Comparison of ENCODE assay signal across 8 cellular contexts in genomic region chr17:61635913-61636432, GRCh38. TPM values are rescaled to one million over a fixed set of nuclear protein-coding genes. Genes with fewer than 3 reads are reported as not detected.
A peak's percentile ranks its signal among the peaks of the same experiment; 100 is the strongest.
DNase-seq lines count a peak whose midpoint lies in the region; ATAC-seq and TF ChIP-seq lines count a peak whose summit lies in the region.

No MANE protein-coding gene starts in this region.

- no peak overlapping the region for H3K4me3 ChIP-seq in fibroblast of villous mesenchyme (ENCODE audit: low read depth, low read length)

- H3K27ac ChIP-seq in CD4-positive, alpha-beta T cell (ENCODE audit: low read depth, low read length): no peak overlapping the region

- no peaks in the 10 kb centered on the region for H3K9me3 ChIP-seq in CD4-positive, alpha-beta T cell (ENCODE audit: control insufficient read depth, low read length)

- TF ChIP-seq CTCF in CD4-positive, alpha-beta T cell (IDR thresholded peaks at IDR 0.05): peak; percentile 46
- peak; percentile 82 for TF ChIP-seq CTCF in fibroblast of villous mesenchyme (IDR thresholded peaks at IDR 0.05; ENCODE audit: insufficient read depth, low read depth, low read length)

- no peak overlapping the region for H3K4me3 Mint-ChIP-seq in CD4-positive, alpha-beta T cell
- H3K4me3 Mint-ChIP-seq in activated CD8-positive, alpha-beta T cell treated with anti-CD3 and anti-CD28 coated beads, Interleukin-2, amount 10 ng/mL, durations not matched to agents 7 days and 5 days: no peak overlapping the region

- CTCF ChIA-PET in CD4-positive, alpha-beta T cell (lab: Charles Lee): interaction anchor here (0.7 to 1.2 kb wide), 6 partner anchors 13 to 493 kb away, joined by 3 to 4 read pairs (median 3); no protein-coding TSS in a partner anchor
- CTCF ChIA-PET in HEK293T (lab: Yijun Ruan, JAX): interaction anchor here (0.6 to 0.9 kb wide), 4 partner anchors 47 to 473 kb away, joined by 3 to 5 read pairs (median 4); no protein-coding TSS in a partner anchor
- CTCF ChIA-PET in activated CD8-positive, alpha-beta T cell treated with anti-CD3 and anti-CD28 coated beads, Interleukin-2, amount 10 ng/mL, durations not matched to agents 7 days and 5 days (lab: Charles Lee): interaction anchor here (0.7 to 4.3 kb wide), 17 partner anchors 10 to 809 kb away, joined by 3 to 36 read pairs (median 4); no protein-coding TSS in a partner anchor

- no peaks in the 10 kb centered on the region for H3K36me3 Mint-ChIP-seq in CD4-positive, alpha-beta T cell (ENCODE audit: low read depth)
- H3K36me3 Mint-ChIP-seq in activated CD8-positive, alpha-beta T cell treated with anti-CD3 and anti-CD28 coated beads, Interleukin-2, amount 10 ng/mL, durations not matched to agents 7 days and 5 days (ENCODE audit: low read depth): no peaks in the 10 kb centered on the region

- DNase-seq in CD4-positive, alpha-beta T cell: peak in 9 of 10 experiments; percentile 6 to 39 (median 21)
- DNase-seq in HEK293T (ENCODE audit: extremely low spot score) (peak; percentile 39), NCI-H82 treated with DMSO at 0.1 percent for 48 hours (lab: John Stamatoyannopoulos, UW; ENCODE audit: unreplicated experiment) (peak; percentile 38), fibroblast of villous mesenchyme (ENCODE audit: low read depth) (peak; percentile 72)
- DNase-seq in activated CD8-positive, alpha-beta T cell treated with anti-CD3 and anti-CD28 coated beads, Interleukin-2, amount 10 ng/mL, durations not matched to agents 7 days and 5 days: peak; percentile 75
- peak; percentile 23 for DNase-seq in stimulated activated CD4-positive, alpha-beta T cell treated with anti-CD3 and anti-CD28 coated beads, Interleukin-12 subunit alpha, Interleukin-12 subunit beta, amount 100 ng/mL, for 4 hours

- peaks cover 62% of the 10 kb centered on the region for H3K27me3 Mint-ChIP-seq in CD4-positive, alpha-beta T cell
- peaks cover 59% of the 10 kb centered on the region for H3K27me3 Mint-ChIP-seq in activated CD8-positive, alpha-beta T cell treated with anti-CD3 and anti-CD28 coated beads, Interleukin-2, amount 10 ng/mL, durations not matched to agents 7 days and 5 days (ENCODE audit: low read depth)

- H3K4me1 Mint-ChIP-seq in CD4-positive, alpha-beta T cell (ENCODE audit: low read depth): no peaks in the 10 kb centered on the region
- H3K4me1 Mint-ChIP-seq in activated CD8-positive, alpha-beta T cell treated with anti-CD3 and anti-CD28 coated beads, Interleukin-2, amount 10 ng/mL, durations not matched to agents 7 days and 5 days (ENCODE audit: low read depth): no peaks in the 10 kb centered on the region

- H3K27me3 ChIP-seq in CD4-positive, alpha-beta T cell (ENCODE audit: control insufficient read depth, insufficient read depth, low read length): peaks cover 18% of the 10 kb centered on the region

- no peaks in the 10 kb centered on the region for H3K9me3 Mint-ChIP-seq in CD4-positive, alpha-beta T cell
- no peaks in the 10 kb centered on the region for H3K9me3 Mint-ChIP-seq in activated CD8-positive, alpha-beta T cell treated with anti-CD3 and anti-CD28 coated beads, Interleukin-2, amount 10 ng/mL, durations not matched to agents 7 days and 5 days (ENCODE audit: insufficient read depth)

- intact Hi-C loops in CD4-positive, alpha-beta T cell (cut with DNase I, micrococcal nuclease): loop anchor here (2.0 to 10.0 kb wide), 4 partner anchors 59 to 431 kb away; partner anchors contain the start of gene MED13 (in 1 of the 2)

- H3K27ac Mint-ChIP-seq in CD4-positive, alpha-beta T cell: no peak overlapping the region
- H3K27ac Mint-ChIP-seq in activated CD8-positive, alpha-beta T cell treated with anti-CD3 and anti-CD28 coated beads, Interleukin-2, amount 10 ng/mL, durations not matched to agents 7 days and 5 days: no peak overlapping the region

- no peak for ATAC-seq in CD4-positive, alpha-beta T cell (ENCODE audit: poor library complexity)
- ATAC-seq in activated CD8-positive, alpha-beta T cell treated with anti-CD3 and anti-CD28 coated beads, Interleukin-2, amount 10 ng/mL, durations not matched to agents 7 days and 5 days: no peak
- ATAC-seq in HG03025 (IDR thresholded peaks at IDR 0.05; ENCODE audit: low FRiP score, unreplicated experiment) (no peak), GM18511 (IDR thresholded peaks at IDR 0.05; ENCODE audit: unreplicated experiment) (no peak)

- POLR2A ChIA-PET in CD4-positive, alpha-beta T cell (lab: Charles Lee): interaction anchor here (1.5 kb wide), 1 partner anchor 430 kb away, joined by 3 read pairs; no protein-coding TSS in a partner anchor
- POLR2A ChIA-PET in HEK293T (lab: Yijun Ruan, JAX): no interaction called here
- POLR2A ChIA-PET in activated CD8-positive, alpha-beta T cell treated with anti-CD3 and anti-CD28 coated beads, Interleukin-2, amount 10 ng/mL, durations not matched to agents 7 days and 5 days (lab: Charles Lee): no interaction called here

TF ChIP-seq in HEK293T, 16 proteins besides CTCF, POLR2A, EP300 and RAD21:
- TF ChIP-seq TARDBP (IDR thresholded peaks at IDR 0.05): no peak
- TF ChIP-seq, protein P1, sequence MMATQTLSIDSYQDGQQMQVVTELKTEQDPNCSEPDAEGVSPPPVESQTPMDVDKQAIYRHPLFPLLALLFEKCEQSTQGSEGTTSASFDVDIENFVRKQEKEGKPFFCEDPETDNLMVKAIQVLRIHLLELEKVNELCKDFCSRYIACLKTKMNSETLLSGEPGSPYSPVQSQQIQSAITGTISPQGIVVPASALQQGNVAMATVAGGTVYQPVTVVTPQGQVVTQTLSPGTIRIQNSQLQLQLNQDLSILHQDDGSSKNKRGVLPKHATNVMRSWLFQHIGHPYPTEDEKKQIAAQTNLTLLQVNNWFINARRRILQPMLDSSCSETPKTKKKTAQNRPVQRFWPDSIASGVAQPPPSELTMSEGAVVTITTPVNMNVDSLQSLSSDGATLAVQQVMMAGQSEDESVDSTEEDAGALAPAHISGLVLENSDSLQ (IDR thresholded peaks at IDR 0.05): peak; percentile 12; the same call in 1 of the 2 replicates
- no peak for TF ChIP-seq ELF4 (IDR thresholded peaks at IDR 0.05)
- TF ChIP-seq ZNF384 (IDR thresholded peaks at IDR 0.05): peak; percentile 53

RNA-seq across cellular contexts. Expression of gene NACA2, which starts 45.0 kb away (rescaled TPM):
- total RNA-seq in CD4-positive, alpha-beta T cell: not detected
- total RNA-seq in activated CD8-positive, alpha-beta T cell treated with anti-CD3 and anti-CD28 coated beads, Interleukin-2, amount 10 ng/mL, durations not matched to agents 7 days and 5 days: not detected
- total RNA-seq in fibroblast of villous mesenchyme: not detected in 2 replicates

Comparison
In these comparisons a context has a peak if more than half of its experiments do, and no peak if none do; other contexts are left out.
1. DNase-seq: peak in every context shown above with its lines; median percentile 75 in activated CD8-positive, alpha-beta T cell treated with anti-CD3 and anti-CD28 coated beads, Interleukin-2, amount 10 ng/mL, durations not matched to agents 7 days and 5 days; 72 in fibroblast of villous mesenchyme; 39 in HEK293T; 38 in NCI-H82 treated with DMSO at 0.1 percent for 48 hours; 23 in stimulated activated CD4-positive, alpha-beta T cell treated with anti-CD3 and anti-CD28 coated beads, Interleukin-12 subunit alpha, Interleukin-12 subunit beta, amount 100 ng/mL, for 4 hours; 21 in CD4-positive, alpha-beta T cell.